8 cellular contexts compared by ENCODE assay signal in genomic region chr13:38348890-38349289, GRCh38. TPM values are rescaled to one million over a fixed set of nuclear protein-coding genes. Genes with fewer than 3 reads are reported as not detected.
A peak's percentile ranks its signal among the peaks of the same experiment; 100 is the strongest.
DNase-seq lines count a peak whose midpoint lies in the region; ATAC-seq lines count a peak whose summit lies in the region.

No MANE protein-coding gene starts in this region.

- peak overlapping the region in 20 of 21 experiments; percentile 62 to 97 (median 92) for H3K27ac ChIP-seq in skin epidermis

- DNase-seq in DMS79 treated with DMSO at 0.1 percent for 48 hours (lab: John Stamatoyannopoulos, UW) = peak; percentile 36
- no peak for DNase-seq in DMS79 (lab: John Stamatoyannopoulos, UW)
- DNase-seq in NCI-H69 (lab: John Stamatoyannopoulos, UW) = peak; percentile 82
- peak; percentile 23 for DNase-seq in activated naive CD8-positive, alpha-beta T cell treated with anti-CD3 and anti-CD28 coated beads for 36 hours
- DNase-seq in NCI-H2081 treated with DMSO at 0.1 percent for 48 hours (lab: John Stamatoyannopoulos, UW) = no peak

- peak overlapping the region; percentile 61 for H3K9ac ChIP-seq in iPS-15b (ENCODE audit: low read depth, low read length)

- peak overlapping the region; percentile 76 for H3K4me3 ChIP-seq in iPS-15b (ENCODE audit: low read depth, low read length)
- peak overlapping the region; percentile 72 to 92 (median 74) for H3K4me3 ChIP-seq in skin epidermis

- peaks cover 22% of the 10 kb centered on the region for H3K4me1 ChIP-seq in iPS-15b (ENCODE audit: control insufficient read depth, insufficient read depth, low read length)

- peaks cover 28% of the 10 kb centered on the region for H3K4me1 Mint-ChIP-seq in activated naive CD8-positive, alpha-beta T cell treated with anti-CD3 and anti-CD28 coated beads for 36 hours

- peak overlapping the region; percentile 97 for H3K27ac Mint-ChIP-seq in activated naive CD8-positive, alpha-beta T cell treated with anti-CD3 and anti-CD28 coated beads for 36 hours

- no peaks in the 10 kb centered on the region for H3K27me3 Mint-ChIP-seq in activated naive CD8-positive, alpha-beta T cell treated with anti-CD3 and anti-CD28 coated beads for 36 hours

- peaks cover 2% of the 10 kb centered on the region for H3K36me3 ChIP-seq in iPS-15b (ENCODE audit: control insufficient read depth, insufficient read depth, low read length)

- peak; percentile 9 for ATAC-seq in HG02571 (IDR thresholded peaks at IDR 0.05; ENCODE audit: unreplicated experiment)

- H3K36me3 Mint-ChIP-seq in activated naive CD8-positive, alpha-beta T cell treated with anti-CD3 and anti-CD28 coated beads for 36 hours = peaks cover 26% of the 10 kb centered on the region

- no peaks in the 10 kb centered on the region for H3K9me3 ChIP-seq in iPS-15b (ENCODE audit: control insufficient read depth, insufficient read depth, low read length)

- H3K9me3 Mint-ChIP-seq in activated naive CD8-positive, alpha-beta T cell treated with anti-CD3 and anti-CD28 coated beads for 36 hours = no peaks in the 10 kb centered on the region

- H3K4me3 Mint-ChIP-seq in activated naive CD8-positive, alpha-beta T cell treated with anti-CD3 and anti-CD28 coated beads for 36 hours = peak overlapping the region; percentile 99

- no peaks in the 10 kb centered on the region for H3K27me3 ChIP-seq in iPS-15b (ENCODE audit: control insufficient read depth, insufficient read depth, low read length)

RNA-seq across cellular contexts. Expression of gene UFM1, which starts 0.8 kb away (rescaled TPM):
- 10 to 100 TPM; 46.7 to 47.1 TPM for total RNA-seq in activated naive CD8-positive, alpha-beta T cell treated with anti-CD3 and anti-CD28 coated beads for 36 hours

Comparison
In these comparisons a context has a peak if more than half of its experiments do, and no peak if none do; other contexts are left out.
1. DNase-seq: peak in DMS79 treated with DMSO at 0.1 percent for 48 hours (single experiment), NCI-H69 (single experiment) and activated naive CD8-positive, alpha-beta T cell treated with anti-CD3 and anti-CD28 coated beads for 36 hours (single experiment); none in DMS79 (single experiment) and NCI-H2081 treated with DMSO at 0.1 percent for 48 hours (single experiment).